Comparison of ENCODE assay signal across 32 cellular contexts in genomic region chr16:31206776-31207175, GRCh38. TPM values are rescaled to one million over a fixed set of nuclear protein-coding genes. Genes with fewer than 3 reads are reported as not detected.
DNase-seq lines count a peak whose midpoint lies in the region; ATAC-seq, FAIRE-seq and TF ChIP-seq lines count a peak whose summit lies in the region.
"Had no signal": no experiment of that assay in that cellular context is flagged by ENCODE, and none has a peak within 500 bp of the region (broad histone marks: within the 10 kb centered on the region; RNA-seq: fewer than 3 reads in every experiment).

No MANE protein-coding gene starts in this region.

- no peak overlapping the region for H3K27ac ChIP-seq in HepG2 (ENCODE audit: extremely low read length, insufficient read depth, low read length)
- H3K27ac ChIP-seq in right lobe of liver: no peak overlapping the region
- H3K27ac ChIP-seq in aorta (ENCODE audit: low read depth in 1 of 2, low read length in 2 of 2): no peak overlapping the region
- H3K27ac ChIP-seq: GM23248, SK-N-MC had no signal

- in situ Hi-C loops in HepG2 (cut with HindIII; ENCODE audit: extremely low pct_ligation_motif_present, low pct_unique_long_range_greater_than_20kb): loop anchor here (25.0 kb wide), 2 partner anchors 231 to 656 kb away; partner anchors contain the start of genes COX6A2, ZNF267 and ZNF843

- H3K36me3 ChIP-seq in HepG2 (replicated peaks in 1 of 2; ENCODE audit: control insufficient read depth in 1 of 2, insufficient read depth in 2 of 2, low read length in 2 of 2) (no peaks in the 10 kb centered on the region), right lobe of liver (no peaks in the 10 kb centered on the region), aorta (ENCODE audit: control insufficient read depth in 1 of 2, insufficient read depth in 2 of 2, low read length in 1 of 2) (no peaks in the 10 kb centered on the region), MG63 (no peaks in the 10 kb centered on the region; the same call in 1 of the 2 replicates)
- H3K36me3 ChIP-seq: BE2C, Peyer's patch had no signal

- H3K4me3 ChIP-seq in HepG2 (replicated peaks in 1 of 3; ENCODE audit: insufficient read depth in 1 of 3, low read depth in 2 of 3, low read length in 3 of 3) (no peak overlapping the region), right lobe of liver (no peak overlapping the region), aorta (ENCODE audit: low read length in 2 of 2) (no peak overlapping the region), MG63 (no peak overlapping the region)
- H3K4me3 ChIP-seq: GM12878, GM23248, Peyer's patch, SK-N-MC had no signal

- FAIRE-seq in HepG2 (lab: Jason Lieb, UNC): peak; percentile 39
- FAIRE-seq: GM12878 had no signal

- H3K4me1 Mint-ChIP-seq in activated T-helper 17 cell treated with anti-CD3 and anti-CD28 coated beads, Interleukin-2, amount 50 U/mL, for 72 hours: peaks cover 10% of the 10 kb centered on the region
- H3K4me1 Mint-ChIP-seq in dendritic cell treated with granulocyte-macrophage colony-stimulating factor and Interleukin-4, amounts not matched to agents 40 ng/mL and 50 ng/mL, for 4 days (ENCODE audit: low read depth): peaks cover 37% of the 10 kb centered on the region

- no peaks in the 10 kb centered on the region for H3K36me3 Mint-ChIP-seq in activated T-helper 17 cell treated with anti-CD3 and anti-CD28 coated beads, Interleukin-2, amount 50 U/mL, for 72 hours (ENCODE audit: low read depth)
- peaks cover 10% of the 10 kb centered on the region for H3K36me3 Mint-ChIP-seq in dendritic cell treated with granulocyte-macrophage colony-stimulating factor and Interleukin-4, amounts not matched to agents 40 ng/mL and 50 ng/mL, for 4 days (ENCODE audit: low read depth)

- POLR2A ChIA-PET in HepG2 (lab: Yijun Ruan, JAX): interaction anchor here (0.8 to 3.2 kb wide), 5 partner anchors 9 to 89 kb away, joined by 3 to 22 read pairs (median 3); partner anchors contain the start of genes FUS and KAT8

- H3K4me2 ChIP-seq in HepG2 (ENCODE audit: low read depth, low read length): peak overlapping the region; percentile 19; the same call in 1 of the 2 replicates

- WGBS in HepG2 (ENCODE audit: low lambda C conversion rate): 3% methylated on average over 6 of the region's 6 CpGs
- 64% methylated on average over 6 of the region's 6 CpGs for WGBS in right lobe of liver (ENCODE audit: insufficient coverage, low coverage, low lambda C conversion rate, missing lambda C conversion rate)
- 55 to 56% methylated on average over 6 of the region's 6 CpGs for WGBS in aorta, 2 donors

- no TSS peak for BruUV-seq in HepG2 (replicated peaks; lab: Mats Ljungman, UMichigan)

- intact Hi-C loops in HepG2 (cut with micrococcal nuclease; ENCODE audit: unreplicated experiment): no loop called here
- intact Hi-C loops in right lobe of liver (cut with DNase I): no loop called here
- intact Hi-C loops in dendritic cell treated with granulocyte-macrophage colony-stimulating factor and Interleukin-4, amounts not matched to agents 40 ng/mL and 50 ng/mL, for 4 days (cut with micrococcal nuclease): loop anchor here (10.0 kb wide), 1 partner anchor 238 kb away; the partner anchor contains the start of gene ZNF843
- intact Hi-C loops in aorta (cut with DNase I): no loop called here

- DNase-seq in HepG2 (ENCODE audit: low spot score): peak; percentile 79
- DNase-seq in right lobe of liver: no peak
- peak; percentile 32 to 54 for DNase-seq in aorta
- no peak for DNase-seq in NK-92 (lab: John Stamatoyannopoulos, UW; ENCODE audit: unreplicated experiment)
- DNase-seq in MG63: no peak
- no peak for DNase-seq in NCI-H2029 (lab: John Stamatoyannopoulos, UW)
- DNase-seq: 8988T; ACHN; BE2C; CD4-positive, alpha-beta memory T cell; COR-L47; DMS79; EL; GDM1; GM23248; H7; Karpas-422; NCI-H1105 treated with DMSO at 0.1 percent for 48 hours; NCI-H146; NCI-H1930; NCI-H526 treated with DMSO at 0.1 percent for 48 hours; SIG-M5; SW 1271 had no signal

- H3K27me3 ChIP-seq in HepG2 (ENCODE audit: control insufficient read depth in 1 of 2, insufficient read depth in 2 of 2, low read length in 2 of 2): peaks cover 3 to 40% of the 10 kb centered on the region in 2 experiments; a peak in 4 of 5 replicates
- H3K27me3 ChIP-seq in right lobe of liver: no peaks in the 10 kb centered on the region
- no peaks in the 10 kb centered on the region for H3K27me3 ChIP-seq in aorta (ENCODE audit: control insufficient read depth in 1 of 2, insufficient read depth in 2 of 2, low read length in 1 of 2)
- no peaks in the 10 kb centered on the region for H3K27me3 ChIP-seq in MG63
- H3K27me3 ChIP-seq: Peyer's patch had no signal

- H3K27ac Mint-ChIP-seq in activated T-helper 17 cell treated with anti-CD3 and anti-CD28 coated beads, Interleukin-2, amount 50 U/mL, for 72 hours: peak overlapping the region; percentile 7
- H3K27ac Mint-ChIP-seq in dendritic cell treated with granulocyte-macrophage colony-stimulating factor and Interleukin-4, amounts not matched to agents 40 ng/mL and 50 ng/mL, for 4 days: peak overlapping the region; percentile 66
- H3K27ac Mint-ChIP-seq: IgD-negative memory B cell had no signal

- no peaks in the 10 kb centered on the region for H4K20me1 ChIP-seq in HepG2 (ENCODE audit: insufficient read depth, low read length)

- no peaks in the 10 kb centered on the region for H3K9me3 ChIP-seq in HepG2 (ENCODE audit: low read length)
- no peaks in the 10 kb centered on the region for H3K9me3 ChIP-seq in right lobe of liver
- H3K9me3 ChIP-seq in aorta (ENCODE audit: control insufficient read depth, low read length): no peaks in the 10 kb centered on the region
- no peaks in the 10 kb centered on the region for H3K9me3 ChIP-seq in MG63
- H3K9me3 ChIP-seq: BE2C, Peyer's patch had no signal

- no peaks in the 10 kb centered on the region for H3K79me2 ChIP-seq in HepG2 (ENCODE audit: insufficient read depth, low read length)

- ATAC-seq in HepG2 (no peak), right lobe of liver (no peak), aorta (ENCODE audit: low FRiP score) (no peak)
- no peak for ATAC-seq in activated T-helper 17 cell treated with anti-CD3 and anti-CD28 coated beads, Interleukin-2, amount 50 U/mL, for 72 hours (replicated peaks)
- ATAC-seq: GM12878 had no signal

- H3K9ac ChIP-seq in HepG2 (ENCODE audit: insufficient read depth, low read depth, low read length): no peak overlapping the region
- H3K9ac ChIP-seq: GM23248 had no signal

- H3K9me3 Mint-ChIP-seq in activated T-helper 17 cell treated with anti-CD3 and anti-CD28 coated beads, Interleukin-2, amount 50 U/mL, for 72 hours: no peaks in the 10 kb centered on the region
- H3K9me3 Mint-ChIP-seq in dendritic cell treated with granulocyte-macrophage colony-stimulating factor and Interleukin-4, amounts not matched to agents 40 ng/mL and 50 ng/mL, for 4 days: no peaks in the 10 kb centered on the region
- H3K9me3 Mint-ChIP-seq: IgD-negative memory B cell had no signal

- TF ChIP-seq CTCF in HepG2 (CRISPR knock-in tag; IDR thresholded peaks at IDR 0.05): no peak
- no peak for TF ChIP-seq CTCF in right lobe of liver (IDR thresholded peaks at IDR 0.05)

- H2AFZ ChIP-seq in HepG2 (ENCODE audit: low read length): no peak overlapping the region
- H2AFZ ChIP-seq: GM23248 had no signal

- TF ChIP-seq POLR2A in HepG2 (IDR thresholded peaks at IDR 0.05; ENCODE audit: insufficient read depth in 1 of 2, low read depth in 2 of 2, low read length in 2 of 2) (no peak), right lobe of liver (IDR thresholded peaks at IDR 0.05) (no peak)

- H3K4me3 Mint-ChIP-seq in activated T-helper 17 cell treated with anti-CD3 and anti-CD28 coated beads, Interleukin-2, amount 50 U/mL, for 72 hours: no peak overlapping the region
- H3K4me3 Mint-ChIP-seq in dendritic cell treated with granulocyte-macrophage colony-stimulating factor and Interleukin-4, amounts not matched to agents 40 ng/mL and 50 ng/mL, for 4 days: no peak overlapping the region
- H3K4me3 Mint-ChIP-seq: CD4-positive, alpha-beta memory T cell had no signal

- H3K27me3 Mint-ChIP-seq in activated T-helper 17 cell treated with anti-CD3 and anti-CD28 coated beads, Interleukin-2, amount 50 U/mL, for 72 hours: no peaks in the 10 kb centered on the region
- H3K27me3 Mint-ChIP-seq in dendritic cell treated with granulocyte-macrophage colony-stimulating factor and Interleukin-4, amounts not matched to agents 40 ng/mL and 50 ng/mL, for 4 days: peaks cover 15% of the 10 kb centered on the region
- H3K27me3 Mint-ChIP-seq: IgD-negative memory B cell had no signal

- H3K4me1 ChIP-seq in HepG2 (ENCODE audit: insufficient read depth, low read length) (peaks cover 38% of the 10 kb centered on the region), right lobe of liver (peaks cover 0 to 8% (median 0%) of the 10 kb centered on the region in 4 donors), aorta (ENCODE audit: control insufficient read depth in 1 of 2, insufficient read depth in 2 of 2, low read length in 2 of 2) (no peaks in the 10 kb centered on the region)
- H3K4me1 ChIP-seq: BE2C had no signal

- CTCF ChIA-PET in HepG2 (lab: Yijun Ruan, JAX; ENCODE audit: low intra/inter-chr PET ratio, low total read pairs): no interaction called here

- no peak for TF ChIP-seq RAD21 in HepG2 (CRISPR knock-in tag; IDR thresholded peaks at IDR 0.05)

- TF ChIP-seq EP300 in HepG2 (IDR thresholded peaks at IDR 0.05; ENCODE audit: low read depth in 2 of 2, low read length in 2 of 2): peak in 1 of 2 experiments; percentile 40; a peak in 1 of 4 replicates
- TF ChIP-seq EP300 in HepG2 (CRISPR knock-in tag; IDR thresholded peaks at IDR 0.05; ENCODE audit: borderline replicate concordance): no peak; the same call in 1 of the 2 replicates

RNA-seq across cellular contexts. Expression of gene PYCARD, which starts 4.2 kb away (rescaled TPM):
- total RNA-seq in HepG2 (2016; rRNA removed; fragmentation: Illumina TruSeq; extraction: Trizol) (4.4 and 4.8 TPM in 2 replicates), right lobe of liver (10 to 100 TPM in 3 of 6 experiments, 1 to 10 TPM in 3; 5.7 to 14.9 (median 9.6) TPM), aorta (10 to 100 TPM; 13.3 to 23.9 TPM)
- 3.8 and 4.5 TPM in 2 replicates for total RNA-seq in HepG2 (2016; cell fraction: cytosol; rRNA removed; fragmentation: Illumina TruSeq; extraction: Trizol; ENCODE audit: low read depth)
- 3.7 and 4.7 TPM in 2 replicates for total RNA-seq in HepG2 (2016; cell fraction: insoluble cytoplasmic fraction; rRNA removed; fragmentation: Illumina TruSeq; extraction: Trizol)
- 3.8 and 5.0 TPM in 2 replicates for total RNA-seq in HepG2 (2016; cell fraction: membrane; rRNA removed; fragmentation: Illumina TruSeq; extraction: Trizol)
- 1.8 and 2.4 TPM in 2 replicates for total RNA-seq in HepG2 (2016; cell fraction: nucleus; rRNA removed; fragmentation: Illumina TruSeq; extraction: Trizol)
- polyA plus RNA-seq in HepG2 (2011; rRNA removed) (6.0 and 9.2 TPM in 2 replicates), aorta (10 to 100 TPM; 14.7 to 52.7 TPM)
- 3.7 and 11.2 TPM in 2 replicates for polyA plus RNA-seq in HepG2 (2011; cell fraction: cytosol; rRNA removed)
- polyA plus RNA-seq in HepG2 (2011; cell fraction: nucleus; rRNA removed): 7.2 and 9.7 TPM in 2 replicates
- polyA plus RNA-seq in HepG2 (2012): 3.6 and 4.1 TPM in 2 replicates
- 3.8 and 5.0 TPM in 2 replicates for polyA plus RNA-seq in HepG2 (2016; cell fraction: cytosol; fragmentation: Illumina TruSeq; extraction: Trizol; ENCODE audit: low read depth)
- 4.4 and 4.5 TPM in 2 replicates for polyA plus RNA-seq in HepG2 (2016; cell fraction: insoluble cytoplasmic fraction; fragmentation: Illumina TruSeq; extraction: Trizol; ENCODE audit: low read depth)
- polyA plus RNA-seq in HepG2 (2016; cell fraction: membrane; fragmentation: Illumina TruSeq; extraction: Trizol; ENCODE audit: low read depth): 2.7 and 3.2 TPM in 2 replicates
- 0.87 and 3.1 TPM in 2 replicates for polyA plus RNA-seq in HepG2 (2016; cell fraction: nucleus; fragmentation: Illumina TruSeq; extraction: Trizol; ENCODE audit: insufficient read depth, low read depth)
- 7.8 TPM in 1 of 2 replicates, not detected in the other for polyA minus RNA-seq in HepG2 (2011; rRNA and poly(A)+ RNA removed; ENCODE audit: low replicate concordance)
- 2.7 and 4.6 TPM in 2 replicates for polyA minus RNA-seq in HepG2 (2011; cell fraction: cytosol; rRNA and poly(A)+ RNA removed)
- 0.64 TPM in 1 of 2 replicates, not detected in the other for polyA minus RNA-seq in HepG2 (2011; cell fraction: nucleus; rRNA and poly(A)+ RNA removed)
- 10 to 100 TPM in 1 of 2 donors, 1 to 10 TPM in 1; 9.6 to 25.6 TPM for total RNA-seq in activated T-helper 17 cell treated with anti-CD3 and anti-CD28 coated beads, Interleukin-2, amount 50 U/mL, for 72 hours
- total RNA-seq in MG63 (2014; rRNA removed; shearing (Covaris generic); ENCODE audit: low replicate concordance): not detected in 2 replicates
- total RNA-seq: NCI-H460 had no signal

RNA-seq across cellular contexts. Expression of gene TRIM72, which starts 7.1 kb away (rescaled TPM):
- total RNA-seq in HepG2 (2016; rRNA removed; fragmentation: Illumina TruSeq; extraction: Trizol) (not detected in 2 replicates), right lobe of liver (under 1 TPM in 1 of 6 experiments, not detected in 5; 0.06 TPM), aorta (under 1 TPM in 1 of 2 donors, not detected in 1; 0.24 TPM)
- not detected in 2 replicates for total RNA-seq in HepG2 (2016; cell fraction: cytosol; rRNA removed; fragmentation: Illumina TruSeq; extraction: Trizol; ENCODE audit: low read depth)
- not detected in 2 replicates for total RNA-seq in HepG2 (2016; cell fraction: insoluble cytoplasmic fraction; rRNA removed; fragmentation: Illumina TruSeq; extraction: Trizol)
- total RNA-seq in HepG2 (2016; cell fraction: membrane; rRNA removed; fragmentation: Illumina TruSeq; extraction: Trizol): not detected in 2 replicates
- total RNA-seq in HepG2 (2016; cell fraction: nucleus; rRNA removed; fragmentation: Illumina TruSeq; extraction: Trizol): not detected in 2 replicates
- polyA plus RNA-seq in HepG2 (2011; rRNA removed) (not detected in 2 replicates), aorta (under 1 TPM in 1 of 2 donors, not detected in 1; 0.05 TPM)
- not detected in 2 replicates for polyA plus RNA-seq in HepG2 (2011; cell fraction: cytosol; rRNA removed)
- 0.05 TPM in 1 of 2 replicates, not detected in the other for polyA plus RNA-seq in HepG2 (2011; cell fraction: nucleus; rRNA removed)
- not detected in 2 replicates for polyA plus RNA-seq in HepG2 (2012)
- not detected in 2 replicates for polyA plus RNA-seq in HepG2 (2016; cell fraction: cytosol; fragmentation: Illumina TruSeq; extraction: Trizol; ENCODE audit: low read depth)
- polyA plus RNA-seq in HepG2 (2016; cell fraction: insoluble cytoplasmic fraction; fragmentation: Illumina TruSeq; extraction: Trizol; ENCODE audit: low read depth): not detected in 2 replicates
- polyA plus RNA-seq in HepG2 (2016; cell fraction: membrane; fragmentation: Illumina TruSeq; extraction: Trizol; ENCODE audit: low read depth): not detected in 2 replicates
- not detected in 2 replicates for polyA plus RNA-seq in HepG2 (2016; cell fraction: nucleus; fragmentation: Illumina TruSeq; extraction: Trizol; ENCODE audit: insufficient read depth, low read depth)
- 0.02 TPM in 1 of 2 replicates, not detected in the other for polyA minus RNA-seq in HepG2 (2011; rRNA and poly(A)+ RNA removed; ENCODE audit: low replicate concordance)
- polyA minus RNA-seq in HepG2 (2011; cell fraction: cytosol; rRNA and poly(A)+ RNA removed): not detected in 2 replicates
- polyA minus RNA-seq in HepG2 (2011; cell fraction: nucleus; rRNA and poly(A)+ RNA removed): not detected in 2 replicates
- total RNA-seq in activated T-helper 17 cell treated with anti-CD3 and anti-CD28 coated beads, Interleukin-2, amount 50 U/mL, for 72 hours: under 1 TPM in 1 of 2 donors, not detected in 1; 0.08 TPM
- total RNA-seq in MG63 (2014; rRNA removed; shearing (Covaris generic); ENCODE audit: low replicate concordance): not detected in 2 replicates
- total RNA-seq: CD4-positive, alpha-beta memory T cell; GM23248; M059J; Peyer's patch had no signal
- polyA plus RNA-seq: CD4-positive, alpha-beta memory T cell; GM23248; IgD-negative memory B cell had no signal

RNA-seq across cellular contexts. Expression of gene PYDC1, which starts 10.2 kb away (rescaled TPM):
- total RNA-seq in HepG2 (2016; rRNA removed; fragmentation: Illumina TruSeq; extraction: Trizol) (not detected in 2 replicates), right lobe of liver (not detected), aorta (not detected)
- not detected in 2 replicates for total RNA-seq in HepG2 (2016; cell fraction: cytosol; rRNA removed; fragmentation: Illumina TruSeq; extraction: Trizol; ENCODE audit: low read depth)
- total RNA-seq in HepG2 (2016; cell fraction: insoluble cytoplasmic fraction; rRNA removed; fragmentation: Illumina TruSeq; extraction: Trizol): not detected in 2 replicates
- not detected in 2 replicates for total RNA-seq in HepG2 (2016; cell fraction: membrane; rRNA removed; fragmentation: Illumina TruSeq; extraction: Trizol)
- not detected in 2 replicates for total RNA-seq in HepG2 (2016; cell fraction: nucleus; rRNA removed; fragmentation: Illumina TruSeq; extraction: Trizol)
- polyA plus RNA-seq in HepG2 (2011; rRNA removed) (not detected in 2 replicates), aorta (not detected)
- polyA plus RNA-seq in HepG2 (2011; cell fraction: cytosol; rRNA removed): not detected in 2 replicates
- not detected in 2 replicates for polyA plus RNA-seq in HepG2 (2011; cell fraction: nucleus; rRNA removed)
- polyA plus RNA-seq in HepG2 (2012): not detected in 2 replicates
- polyA plus RNA-seq in HepG2 (2016; cell fraction: cytosol; fragmentation: Illumina TruSeq; extraction: Trizol; ENCODE audit: low read depth): not detected in 2 replicates
- polyA plus RNA-seq in HepG2 (2016; cell fraction: insoluble cytoplasmic fraction; fragmentation: Illumina TruSeq; extraction: Trizol; ENCODE audit: low read depth): not detected in 2 replicates
- not detected in 2 replicates for polyA plus RNA-seq in HepG2 (2016; cell fraction: membrane; fragmentation: Illumina TruSeq; extraction: Trizol; ENCODE audit: low read depth)
- not detected in 2 replicates for polyA plus RNA-seq in HepG2 (2016; cell fraction: nucleus; fragmentation: Illumina TruSeq; extraction: Trizol; ENCODE audit: insufficient read depth, low read depth)
- polyA minus RNA-seq in HepG2 (2011; rRNA and poly(A)+ RNA removed; ENCODE audit: low replicate concordance): not detected in 2 replicates
- polyA minus RNA-seq in HepG2 (2011; cell fraction: cytosol; rRNA and poly(A)+ RNA removed): not detected in 2 replicates
- polyA minus RNA-seq in HepG2 (2011; cell fraction: nucleus; rRNA and poly(A)+ RNA removed): not detected in 2 replicates
- under 1 TPM in 1 of 2 donors, not detected in 1; 0.61 TPM for total RNA-seq in activated T-helper 17 cell treated with anti-CD3 and anti-CD28 coated beads, Interleukin-2, amount 50 U/mL, for 72 hours
- total RNA-seq in MG63 (2014; rRNA removed; shearing (Covaris generic); ENCODE audit: low replicate concordance): not detected in 2 replicates
- total RNA-seq: CD4-positive, alpha-beta memory T cell; GM12878; GM23248; H7; M059J; NCI-H460; OCI-LY7; Peyer's patch had no signal
- polyA plus RNA-seq: CD4-positive, alpha-beta memory T cell; GM12878; GM23248; IgD-negative memory B cell had no signal

RNA-seq across cellular contexts. Expression of gene FUS, which starts 26.8 kb away (rescaled TPM):
- total RNA-seq in HepG2 (2016; rRNA removed; fragmentation: Illumina TruSeq; extraction: Trizol) (64.8 and 68.1 TPM in 2 replicates), right lobe of liver (10 to 100 TPM; 18.7 to 69.7 (median 40.4) TPM), aorta (100 to 1,000 TPM; 243 to 254 TPM)
- total RNA-seq in HepG2 (2016; cell fraction: cytosol; rRNA removed; fragmentation: Illumina TruSeq; extraction: Trizol; ENCODE audit: low read depth): 132 and 135 TPM in 2 replicates
- 65.7 and 69.2 TPM in 2 replicates for total RNA-seq in HepG2 (2016; cell fraction: insoluble cytoplasmic fraction; rRNA removed; fragmentation: Illumina TruSeq; extraction: Trizol)
- total RNA-seq in HepG2 (2016; cell fraction: membrane; rRNA removed; fragmentation: Illumina TruSeq; extraction: Trizol): 107 and 110 TPM in 2 replicates
- 164 and 176 TPM in 2 replicates for total RNA-seq in HepG2 (2016; cell fraction: nucleus; rRNA removed; fragmentation: Illumina TruSeq; extraction: Trizol)
- polyA plus RNA-seq in HepG2 (2011; rRNA removed) (168 and 176 TPM in 2 replicates), aorta (100 to 1,000 TPM in 1 of 2 donors, 10 to 100 TPM in 1; 95.7 to 329 TPM)
- 81.1 and 83.9 TPM in 2 replicates for polyA plus RNA-seq in HepG2 (2011; cell fraction: cytosol; rRNA removed)
- 401 and 461 TPM in 2 replicates for polyA plus RNA-seq in HepG2 (2011; cell fraction: nucleus; rRNA removed)
- 485 and 576 TPM in 2 replicates for polyA plus RNA-seq in HepG2 (2012)
- 70.9 and 79.9 TPM in 2 replicates for polyA plus RNA-seq in HepG2 (2016; cell fraction: cytosol; fragmentation: Illumina TruSeq; extraction: Trizol; ENCODE audit: low read depth)
- polyA plus RNA-seq in HepG2 (2016; cell fraction: insoluble cytoplasmic fraction; fragmentation: Illumina TruSeq; extraction: Trizol; ENCODE audit: low read depth): 475 and 565 TPM in 2 replicates
- polyA plus RNA-seq in HepG2 (2016; cell fraction: membrane; fragmentation: Illumina TruSeq; extraction: Trizol; ENCODE audit: low read depth): 78.4 and 96.5 TPM in 2 replicates
- 1,051 and 1,103 TPM in 2 replicates for polyA plus RNA-seq in HepG2 (2016; cell fraction: nucleus; fragmentation: Illumina TruSeq; extraction: Trizol; ENCODE audit: insufficient read depth, low read depth)
- polyA minus RNA-seq in HepG2 (2011; rRNA and poly(A)+ RNA removed; ENCODE audit: low replicate concordance): 149 and 213 TPM in 2 replicates
- polyA minus RNA-seq in HepG2 (2011; cell fraction: cytosol; rRNA and poly(A)+ RNA removed): 117 and 135 TPM in 2 replicates
- polyA minus RNA-seq in HepG2 (2011; cell fraction: nucleus; rRNA and poly(A)+ RNA removed): 379 and 413 TPM in 2 replicates
- 100 to 1,000 TPM; 425 to 686 TPM for total RNA-seq in activated T-helper 17 cell treated with anti-CD3 and anti-CD28 coated beads, Interleukin-2, amount 50 U/mL, for 72 hours
- 14.5 and 17.2 TPM in 2 replicates for total RNA-seq in MG63 (2014; rRNA removed; shearing (Covaris generic); ENCODE audit: low replicate concordance)

RNA-seq across cellular contexts. Expression of gene ITGAM, which starts 53.0 kb away (rescaled TPM):
- total RNA-seq in HepG2 (2016; rRNA removed; fragmentation: Illumina TruSeq; extraction: Trizol) (0.11 and 0.20 TPM in 2 replicates), right lobe of liver (10 to 100 TPM in 1 of 6 experiments, 1 to 10 TPM in 5; 2.7 to 11.6 (median 4.3) TPM), aorta (10 to 100 TPM; 15.7 to 40.1 TPM)
- not detected in 2 replicates for total RNA-seq in HepG2 (2016; cell fraction: cytosol; rRNA removed; fragmentation: Illumina TruSeq; extraction: Trizol; ENCODE audit: low read depth)
- total RNA-seq in HepG2 (2016; cell fraction: insoluble cytoplasmic fraction; rRNA removed; fragmentation: Illumina TruSeq; extraction: Trizol): 0.09 TPM in 1 of 2 replicates, not detected in the other
- total RNA-seq in HepG2 (2016; cell fraction: membrane; rRNA removed; fragmentation: Illumina TruSeq; extraction: Trizol): not detected in 2 replicates
- not detected in 2 replicates for total RNA-seq in HepG2 (2016; cell fraction: nucleus; rRNA removed; fragmentation: Illumina TruSeq; extraction: Trizol)
- polyA plus RNA-seq in HepG2 (2011; rRNA removed) (0.01 and 0.09 TPM in 2 replicates), aorta (1 to 10 TPM in 1 of 2 donors, under 1 TPM in 1; 0.74 to 6.9 TPM)
- 0.05 and 0.11 TPM in 2 replicates for polyA plus RNA-seq in HepG2 (2011; cell fraction: cytosol; rRNA removed)
- 0.14 and 1.0 TPM in 2 replicates for polyA plus RNA-seq in HepG2 (2011; cell fraction: nucleus; rRNA removed)
- not detected in 2 replicates for polyA plus RNA-seq in HepG2 (2012)
- polyA plus RNA-seq in HepG2 (2016; cell fraction: cytosol; fragmentation: Illumina TruSeq; extraction: Trizol; ENCODE audit: low read depth): not detected in 2 replicates
- not detected in 2 replicates for polyA plus RNA-seq in HepG2 (2016; cell fraction: insoluble cytoplasmic fraction; fragmentation: Illumina TruSeq; extraction: Trizol; ENCODE audit: low read depth)
- not detected in 2 replicates for polyA plus RNA-seq in HepG2 (2016; cell fraction: membrane; fragmentation: Illumina TruSeq; extraction: Trizol; ENCODE audit: low read depth)
- polyA plus RNA-seq in HepG2 (2016; cell fraction: nucleus; fragmentation: Illumina TruSeq; extraction: Trizol; ENCODE audit: insufficient read depth, low read depth): not detected in 2 replicates
- polyA minus RNA-seq in HepG2 (2011; rRNA and poly(A)+ RNA removed; ENCODE audit: low replicate concordance): not detected in 2 replicates
- not detected in 2 replicates for polyA minus RNA-seq in HepG2 (2011; cell fraction: cytosol; rRNA and poly(A)+ RNA removed)
- polyA minus RNA-seq in HepG2 (2011; cell fraction: nucleus; rRNA and poly(A)+ RNA removed): not detected in 2 replicates
- total RNA-seq in activated T-helper 17 cell treated with anti-CD3 and anti-CD28 coated beads, Interleukin-2, amount 50 U/mL, for 72 hours: 1 to 10 TPM; 4.9 to 6.4 TPM
- total RNA-seq in MG63 (2014; rRNA removed; shearing (Covaris generic); ENCODE audit: low replicate concordance): not detected in 2 replicates
- total RNA-seq: GM23248, H7, M059J, NCI-H460 had no signal
- polyA plus RNA-seq: GM23248 had no signal

Comparison
In these comparisons a context has a peak if more than half of its experiments do, and no peak if none do; other contexts are left out.
1. DNase-seq: peak in HepG2 (single experiment) and aorta (2 of 2); none in right lobe of liver (0 of 3), NK-92 (single experiment), MG63 (single experiment) and NCI-H2029 (single experiment).